Comparison of ENCODE assay signal across 1 cellular context in genomic region chr10:25016349-25017246, GRCh38.
A peak's percentile ranks its signal among the peaks of the same experiment; 100 is the strongest.
TF ChIP-seq lines count a peak whose summit lies in the region.

A gene with protein sequence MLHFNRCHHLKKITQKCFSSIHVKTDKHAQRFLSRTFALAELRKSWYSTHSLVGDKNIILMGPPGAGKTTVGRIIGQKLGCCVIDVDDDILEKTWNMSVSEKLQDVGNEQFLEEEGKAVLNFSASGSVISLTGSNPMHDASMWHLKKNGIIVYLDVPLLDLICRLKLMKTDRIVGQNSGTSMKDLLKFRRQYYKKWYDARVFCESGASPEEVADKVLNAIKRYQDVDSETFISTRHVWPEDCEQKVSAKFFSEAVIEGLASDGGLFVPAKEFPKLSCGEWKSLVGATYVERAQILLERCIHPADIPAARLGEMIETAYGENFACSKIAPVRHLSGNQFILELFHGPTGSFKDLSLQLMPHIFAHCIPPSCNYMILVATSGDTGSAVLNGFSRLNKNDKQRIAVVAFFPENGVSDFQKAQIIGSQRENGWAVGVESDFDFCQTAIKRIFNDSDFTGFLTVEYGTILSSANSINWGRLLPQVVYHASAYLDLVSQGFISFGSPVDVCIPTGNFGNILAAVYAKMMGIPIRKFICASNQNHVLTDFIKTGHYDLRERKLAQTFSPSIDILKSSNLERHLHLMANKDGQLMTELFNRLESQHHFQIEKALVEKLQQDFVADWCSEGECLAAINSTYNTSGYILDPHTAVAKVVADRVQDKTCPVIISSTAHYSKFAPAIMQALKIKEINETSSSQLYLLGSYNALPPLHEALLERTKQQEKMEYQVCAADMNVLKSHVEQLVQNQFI (plus strand): TSS chr10:25016612. CDS start chr10:25023224, 6,612 bp downstream.

TF ChIP-seq in HepG2, 621 proteins besides CTCF, POLR2A, EP300 and RAD21 (continued from another document and continues in another):
- TF ChIP-seq, protein P1, sequence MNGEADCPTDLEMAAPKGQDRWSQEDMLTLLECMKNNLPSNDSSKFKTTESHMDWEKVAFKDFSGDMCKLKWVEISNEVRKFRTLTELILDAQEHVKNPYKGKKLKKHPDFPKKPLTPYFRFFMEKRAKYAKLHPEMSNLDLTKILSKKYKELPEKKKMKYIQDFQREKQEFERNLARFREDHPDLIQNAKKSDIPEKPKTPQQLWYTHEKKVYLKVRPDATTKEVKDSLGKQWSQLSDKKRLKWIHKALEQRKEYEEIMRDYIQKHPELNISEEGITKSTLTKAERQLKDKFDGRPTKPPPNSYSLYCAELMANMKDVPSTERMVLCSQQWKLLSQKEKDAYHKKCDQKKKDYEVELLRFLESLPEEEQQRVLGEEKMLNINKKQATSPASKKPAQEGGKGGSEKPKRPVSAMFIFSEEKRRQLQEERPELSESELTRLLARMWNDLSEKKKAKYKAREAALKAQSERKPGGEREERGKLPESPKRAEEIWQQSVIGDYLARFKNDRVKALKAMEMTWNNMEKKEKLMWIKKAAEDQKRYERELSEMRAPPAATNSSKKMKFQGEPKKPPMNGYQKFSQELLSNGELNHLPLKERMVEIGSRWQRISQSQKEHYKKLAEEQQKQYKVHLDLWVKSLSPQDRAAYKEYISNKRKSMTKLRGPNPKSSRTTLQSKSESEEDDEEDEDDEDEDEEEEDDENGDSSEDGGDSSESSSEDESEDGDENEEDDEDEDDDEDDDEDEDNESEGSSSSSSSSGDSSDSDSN (CRISPR knock-in tag; IDR thresholded peaks at IDR 0.05), result peak; percentile 87
- TF ChIP-seq EEA1 (CRISPR knock-in tag; IDR thresholded peaks at IDR 0.05; ENCODE audit: borderline replicate concordance) (peak; percentile 92; the same call in 1 of the 2 replicates), ELF3 (CRISPR knock-in tag; IDR thresholded peaks at IDR 0.05) (peak; percentile 29), ZMAT3 (CRISPR knock-in tag; conservative IDR thresholded peaks at IDR 0.05) (peak; percentile 97), KLF16 (CRISPR knock-in tag; IDR thresholded peaks at IDR 0.05) (peak; percentile 89 to 90; a peak in 3 of 4 replicates), SYNCRIP (IDR thresholded peaks at IDR 0.05; ENCODE audit: insufficient read depth, low read depth, low read length) (no peak), MTF2 (CRISPR knock-in tag; IDR thresholded peaks at IDR 0.05; ENCODE audit: borderline replicate concordance) (no peak), ZNF460 (CRISPR knock-in tag; IDR thresholded peaks at IDR 0.05; ENCODE audit: borderline replicate concordance) (peak; percentile 49; the same call in 1 of the 2 replicates), PBX2 (CRISPR knock-in tag; IDR thresholded peaks at IDR 0.05) (no peak), ZNF431 (CRISPR knock-in tag; IDR thresholded peaks at IDR 0.05; ENCODE audit: borderline replicate concordance, low read depth) (peak; percentile 87), ZNF10 (CRISPR knock-in tag; IDR thresholded peaks at IDR 0.05; ENCODE audit: borderline replicate concordance, low read depth) (no peak), MAZ (IDR thresholded peaks at IDR 0.05; ENCODE audit: borderline replicate concordance, low read depth, low read length) (peak; percentile 68), MAZ (CRISPR knock-in tag; IDR thresholded peaks at IDR 0.05; ENCODE audit: low read depth) (peak; percentile 78), BRD4 (CRISPR knock-in tag; IDR thresholded peaks at IDR 0.05) (peak; percentile 96), TCF7 (IDR thresholded peaks at IDR 0.05; ENCODE audit: low read depth) (no peak), ZNF232 (CRISPR knock-in tag; IDR thresholded peaks at IDR 0.05; ENCODE audit: borderline replicate concordance) (peak; percentile 98), JARID2 (CRISPR knock-in tag; IDR thresholded peaks at IDR 0.05; ENCODE audit: insufficient replicate concordance) (no peak), ZNF329 (CRISPR knock-in tag; IDR thresholded peaks at IDR 0.05; ENCODE audit: low read depth) (0 out of 2 replicates have a peak, but pooled peaks have one; percentile 70), ZNF484 (CRISPR knock-in tag; IDR thresholded peaks at IDR 0.05; ENCODE audit: borderline replicate concordance, low read depth) (no peak), JDP2 (CRISPR knock-in tag; IDR thresholded peaks at IDR 0.05; ENCODE audit: borderline replicate concordance) (no peak), KDM1A (CRISPR knock-in tag; IDR thresholded peaks at IDR 0.05) (no peak), NCOA5 (CRISPR knock-in tag; IDR thresholded peaks at IDR 0.05) (no peak), ELF4 (CRISPR knock-in tag; IDR thresholded peaks at IDR 0.05; ENCODE audit: borderline replicate concordance) (peak; percentile 78; the same call in 1 of the 2 replicates), RNF2 (conservative IDR thresholded peaks at IDR 0.05; ENCODE audit: low read depth) (peak; percentile 94), PRMT3 (CRISPR knock-in tag; IDR thresholded peaks at IDR 0.05; ENCODE audit: borderline replicate concordance, low read depth) (peak; percentile 38; the same call in 1 of the 2 replicates), NKX3-1 (CRISPR knock-in tag; IDR thresholded peaks at IDR 0.05) (peak; percentile 97), STAG1 (CRISPR knock-in tag; IDR thresholded peaks at IDR 0.05) (peak; percentile 19; the same call in 1 of the 2 replicates), HDAC6 (IDR thresholded peaks at IDR 0.05; ENCODE audit: low read depth, low read length) (no peak), ZNF609 (CRISPR knock-in tag; IDR thresholded peaks at IDR 0.05; ENCODE audit: borderline replicate concordance) (0 out of 2 replicates have a peak, but pooled peaks have one; percentile 13), ZNF276 (CRISPR knock-in tag; IDR thresholded peaks at IDR 0.05; ENCODE audit: low read depth) (no peak; the same call in 1 of the 2 replicates), YEATS2 (CRISPR knock-in tag; IDR thresholded peaks at IDR 0.05; ENCODE audit: borderline replicate concordance) (peak; percentile 73; the same call in 1 of the 2 replicates)
- TF ChIP-seq, protein P2, sequence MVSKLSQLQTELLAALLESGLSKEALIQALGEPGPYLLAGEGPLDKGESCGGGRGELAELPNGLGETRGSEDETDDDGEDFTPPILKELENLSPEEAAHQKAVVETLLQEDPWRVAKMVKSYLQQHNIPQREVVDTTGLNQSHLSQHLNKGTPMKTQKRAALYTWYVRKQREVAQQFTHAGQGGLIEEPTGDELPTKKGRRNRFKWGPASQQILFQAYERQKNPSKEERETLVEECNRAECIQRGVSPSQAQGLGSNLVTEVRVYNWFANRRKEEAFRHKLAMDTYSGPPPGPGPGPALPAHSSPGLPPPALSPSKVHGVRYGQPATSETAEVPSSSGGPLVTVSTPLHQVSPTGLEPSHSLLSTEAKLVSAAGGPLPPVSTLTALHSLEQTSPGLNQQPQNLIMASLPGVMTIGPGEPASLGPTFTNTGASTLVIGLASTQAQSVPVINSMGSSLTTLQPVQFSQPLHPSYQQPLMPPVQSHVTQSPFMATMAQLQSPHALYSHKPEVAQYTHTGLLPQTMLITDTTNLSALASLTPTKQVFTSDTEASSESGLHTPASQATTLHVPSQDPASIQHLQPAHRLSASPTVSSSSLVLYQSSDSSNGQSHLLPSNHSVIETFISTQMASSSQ (IDR thresholded peaks at IDR 0.05; ENCODE audit: low read depth), result no peak
- TF ChIP-seq, protein P2 (CRISPR knock-in tag; IDR thresholded peaks at IDR 0.05; ENCODE audit: borderline replicate concordance), result peak; percentile 71; the same call in 1 of the 2 replicates
- TF ChIP-seq, protein P3, sequence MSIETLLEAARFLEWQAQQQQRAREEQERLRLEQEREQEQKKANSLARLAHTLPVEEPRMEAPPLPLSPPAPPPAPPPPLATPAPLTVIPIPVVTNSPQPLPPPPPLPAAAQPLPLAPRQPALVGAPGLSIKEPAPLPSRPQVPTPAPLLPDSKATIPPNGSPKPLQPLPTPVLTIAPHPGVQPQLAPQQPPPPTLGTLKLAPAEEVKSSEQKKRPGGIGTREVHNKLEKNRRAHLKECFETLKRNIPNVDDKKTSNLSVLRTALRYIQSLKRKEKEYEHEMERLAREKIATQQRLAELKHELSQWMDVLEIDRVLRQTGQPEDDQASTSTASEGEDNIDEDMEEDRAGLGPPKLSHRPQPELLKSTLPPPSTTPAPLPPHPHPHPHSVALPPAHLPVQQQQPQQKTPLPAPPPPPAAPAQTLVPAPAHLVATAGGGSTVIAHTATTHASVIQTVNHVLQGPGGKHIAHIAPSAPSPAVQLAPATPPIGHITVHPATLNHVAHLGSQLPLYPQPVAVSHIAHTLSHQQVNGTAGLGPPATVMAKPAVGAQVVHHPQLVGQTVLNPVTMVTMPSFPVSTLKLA (IDR thresholded peaks at IDR 0.05), result peak; percentile 88
- TF ChIP-seq, protein P4, sequence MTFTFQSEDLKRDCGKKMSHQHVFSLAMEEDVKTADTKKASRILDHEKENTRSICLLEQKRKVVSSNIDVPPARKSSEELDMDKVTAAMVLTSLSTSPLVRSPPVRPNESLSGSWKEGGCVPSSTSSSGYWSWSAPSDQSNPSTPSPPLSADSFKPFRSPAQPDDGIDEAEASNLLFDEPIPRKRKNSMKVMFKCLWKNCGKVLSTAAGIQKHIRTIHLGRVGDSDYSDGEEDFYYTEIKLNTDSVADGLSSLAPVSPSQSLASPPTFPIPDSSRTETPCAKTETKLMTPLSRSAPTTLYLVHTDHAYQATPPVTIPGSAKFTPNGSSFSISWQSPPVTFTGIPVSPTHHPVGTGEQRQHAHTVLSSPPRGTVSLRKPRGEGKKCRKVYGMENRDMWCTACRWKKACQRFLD (CRISPR knock-in tag; IDR thresholded peaks at IDR 0.05; ENCODE audit: borderline replicate concordance), result peak; percentile 99
